ENCODE assay signal across 8 cellular contexts in genomic region chr13:19601749-19602725, GRCh38. TPM values are rescaled to one million over a fixed set of nuclear protein-coding genes. Genes with fewer than 3 reads are reported as not detected.
A peak's percentile ranks its signal among the peaks of the same experiment; 100 is the strongest.
DNase-seq lines count a peak whose midpoint lies in the region; ATAC-seq, FAIRE-seq and TF ChIP-seq lines count a peak whose summit lies in the region.

No MANE protein-coding gene starts in this region.

- H3K36me3 ChIP-seq in RWPE2 (ENCODE audit: low read depth): 0 out of 2 replicates have a peak, but pooled peaks cover 4% of the 10 kb centered on the region
- no peaks in the 10 kb centered on the region for H3K36me3 ChIP-seq in body of pancreas (replicated peaks in 1 of 2; ENCODE audit: insufficient read depth in 1 of 2, low read depth in 2 of 2)
- H3K36me3 ChIP-seq in kidney (ENCODE audit: control insufficient read depth in 1 of 2, insufficient read depth in 2 of 2, low read length in 2 of 2): no peaks in the 10 kb centered on the region

- no peak for FAIRE-seq in kidney (lab: Jason Lieb, UNC)

- TF ChIP-seq CTCF in RWPE2 (IDR thresholded peaks at IDR 0.05; ENCODE audit: poor library complexity, severe bottlenecking): peak; percentile 25
- peak in 5 of 7 experiments; percentile 11 to 40 (median 25) for TF ChIP-seq CTCF in body of pancreas (IDR thresholded peaks at IDR 0.05)
- TF ChIP-seq CTCF in kidney (IDR thresholded peaks at IDR 0.05; ENCODE audit: borderline replicate concordance, extremely low read depth, insufficient read depth): no peak

- intact Hi-C loops in body of pancreas (cut with DNase I): no loop called here
- intact Hi-C loops in kidney (cut with DNase I): no loop called here

- H3K27ac ChIP-seq in RWPE2 (ENCODE audit: poor library complexity, severe bottlenecking) (peak overlapping the region; percentile 67), body of pancreas (no peak overlapping the region), kidney (ENCODE audit: low read depth in 2 of 2, low read length in 2 of 2) (no peak overlapping the region)

- H3K4me3 ChIP-seq in RWPE2 (ENCODE audit: severe bottlenecking) (peak overlapping the region; percentile 98), body of pancreas (peak overlapping the region; percentile 12 to 78), kidney (ENCODE audit: low read length in 2 of 2) (peak overlapping the region in 1 of 2 donors; percentile 43)

- H3K27me3 ChIP-seq in RWPE2 (ENCODE audit: insufficient read depth, poor library complexity, severe bottlenecking) (no peaks in the 10 kb centered on the region), body of pancreas (no peaks in the 10 kb centered on the region)

- H3K9ac ChIP-seq in kidney (ENCODE audit: low read length in 2 of 2): no peak overlapping the region

- ATAC-seq in GM19455 (IDR thresholded peaks at IDR 0.05; ENCODE audit: unreplicated experiment) (peak; percentile 83), HG03469 (IDR thresholded peaks at IDR 0.05; ENCODE audit: unreplicated experiment) (peak; percentile 79), RWPE2 (ENCODE audit: low read depth) (peak; percentile 71), body of pancreas (peak; percentile 81)

- DNase-seq in GF-D8 (lab: John Stamatoyannopoulos, UW): peak; percentile 28
- no peak for DNase-seq in RWPE2 (ENCODE audit: low spot score)
- DNase-seq in body of pancreas: peak; percentile 32 to 59 (median 42)
- DNase-seq in kidney: peak; percentile 74
- peak; percentile 18 for DNase-seq in stimulated activated CD8-positive, alpha-beta memory T cell treated with anti-CD3 and anti-CD28 coated beads, Interleukin-12 subunit alpha, Interleukin-12 subunit beta, amount 100 ng/mL, for 4 hours (ENCODE audit: low read depth)
- no peak for DNase-seq in DMS114 treated with DMSO at 0.1 percent for 48 hours (lab: John Stamatoyannopoulos, UW; ENCODE audit: unreplicated experiment)

- TF ChIP-seq POLR2A in body of pancreas (IDR thresholded peaks at IDR 0.05): peak; percentile 14 to 23 (median 21)

- 1 to 20% methylated on average over 3 to 106 of the region's 108 CpGs for WGBS in body of pancreas, 2 donors

- H3K4me1 ChIP-seq in RWPE2 (ENCODE audit: insufficient read depth, poor library complexity, severe bottlenecking) (peaks cover 11% of the 10 kb centered on the region), body of pancreas (peaks cover 14% of the 10 kb centered on the region), kidney (ENCODE audit: control insufficient read depth in 1 of 2, insufficient read depth in 1 of 2, low read depth in 1 of 2, low read length in 2 of 2) (no peaks in the 10 kb centered on the region)

- H3K9me3 ChIP-seq in RWPE2 (ENCODE audit: severe bottlenecking) (no peaks in the 10 kb centered on the region), body of pancreas (no peaks in the 10 kb centered on the region), kidney (ENCODE audit: control insufficient read depth in 1 of 2, low read length in 2 of 2) (no peaks in the 10 kb centered on the region)

RNA-seq across cellular contexts. Expression of gene MPHOSPH8, which starts 31.4 kb away (rescaled TPM):
- total RNA-seq in body of pancreas: 10 to 100 TPM; 18.7 to 23.4 TPM
- 35.6 TPM for total RNA-seq in kidney
- polyA plus RNA-seq in kidney (ENCODE audit: insufficient read depth, low read depth, low replicate concordance): 23.1 TPM

RNA-seq across cellular contexts. Expression of gene TPTE2, which starts 40.7 kb away (rescaled TPM):
- total RNA-seq in body of pancreas: not detected
- total RNA-seq in kidney: 0.16 TPM
- polyA plus RNA-seq in kidney (ENCODE audit: insufficient read depth, low read depth, low replicate concordance): not detected

Comparison
In these comparisons a context has a peak if more than half of its experiments do, and no peak if none do; other contexts are left out.
1. DNase-seq: peak in GF-D8 (single experiment), body of pancreas (4 of 4), kidney (single experiment) and stimulated activated CD8-positive, alpha-beta memory T cell treated with anti-CD3 and anti-CD28 coated beads, Interleukin-12 subunit alpha, Interleukin-12 subunit beta, amount 100 ng/mL, for 4 hours (single experiment); none in RWPE2 (single experiment) and DMS114 treated with DMSO at 0.1 percent for 48 hours (single experiment).
2. Peak in every context shown above with its lines, with median percentiles within 50 percentile points of each other: ATAC-seq.